ENCODE assay signal across 26 cellular contexts in the genomic region with DNA sequence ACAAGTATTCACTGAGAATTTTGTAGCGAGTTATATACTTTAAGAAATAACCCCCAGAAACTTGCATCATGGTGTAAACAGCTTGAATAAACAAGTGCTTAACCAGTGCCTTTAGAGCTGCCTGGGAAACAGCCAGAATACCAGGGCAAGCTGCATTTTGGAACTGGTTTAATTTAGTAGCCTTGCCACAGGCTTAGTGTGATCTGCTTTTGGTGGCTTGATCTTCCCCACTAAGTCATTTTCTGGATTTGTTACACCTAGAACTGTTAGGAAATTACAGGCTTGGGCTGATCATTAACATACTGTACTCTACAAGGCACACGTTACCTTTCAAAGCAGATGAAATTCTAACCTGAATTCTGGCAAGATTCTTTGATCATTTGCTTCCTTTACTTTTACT. TPM values are rescaled to one million over a fixed set of nuclear protein-coding genes. Genes with fewer than 3 reads are reported as not detected.
"Had no signal": no experiment of that assay in that cellular context is flagged by ENCODE, and none has a peak within 500 bp of the region (broad histone marks: within the 10 kb centered on the region; RNA-seq: fewer than 3 reads in every experiment).

No MANE protein-coding gene starts in this region.

- H3K4me2 ChIP-seq: neural progenitor cell had no signal

- H3K36me3 ChIP-seq: esophagus muscularis mucosa, heart right ventricle, neural progenitor cell, prostate gland, sigmoid colon, transverse colon, vagina had no signal

- H3K9me3 ChIP-seq: esophagus muscularis mucosa, heart right ventricle, prostate gland, sigmoid colon, testis, transverse colon, vagina had no signal

- H3K36me3 Mint-ChIP-seq: neural progenitor cell; stimulated activated effector memory CD8-positive, alpha-beta T cell treated with anti-CD3 and anti-CD28 coated beads, Interleukin-12 subunit alpha, Interleukin-12 subunit beta, amount 100 ng/mL, for 72 hours had no signal

- H3K27ac ChIP-seq: coronary artery, esophagus muscularis mucosa, foreskin keratinocyte, heart right ventricle, neural progenitor cell, prostate gland, sigmoid colon, testis, transverse colon, vagina had no signal

- H3K4me3 ChIP-seq: coronary artery, esophagus muscularis mucosa, heart right ventricle, neural progenitor cell, prostate gland, sigmoid colon, testis, transverse colon, vagina had no signal

- H3K4me1 ChIP-seq: esophagus muscularis mucosa, foreskin keratinocyte, heart right ventricle, neural progenitor cell, prostate gland, testis, vagina had no signal

- H3K9me3 Mint-ChIP-seq: nephron; neural progenitor cell; stimulated activated effector memory CD8-positive, alpha-beta T cell treated with anti-CD3 and anti-CD28 coated beads, Interleukin-12 subunit alpha, Interleukin-12 subunit beta, amount 100 ng/mL, for 72 hours had no signal

- H3K4me1 Mint-ChIP-seq: neural progenitor cell; stimulated activated effector memory CD8-positive, alpha-beta T cell treated with anti-CD3 and anti-CD28 coated beads, Interleukin-12 subunit alpha, Interleukin-12 subunit beta, amount 100 ng/mL, for 72 hours had no signal

- H3K27ac Mint-ChIP-seq: neural progenitor cell; stimulated activated effector memory CD8-positive, alpha-beta T cell treated with anti-CD3 and anti-CD28 coated beads, Interleukin-12 subunit alpha, Interleukin-12 subunit beta, amount 100 ng/mL, for 72 hours had no signal

- H3K4me3 Mint-ChIP-seq: nephron; neural progenitor cell; stimulated activated effector memory CD8-positive, alpha-beta T cell treated with anti-CD3 and anti-CD28 coated beads, Interleukin-12 subunit alpha, Interleukin-12 subunit beta, amount 100 ng/mL, for 72 hours had no signal

- DNase-seq: dermis blood vessel endothelial cell; effector memory CD4-positive, alpha-beta T cell; foreskin keratinocyte; glutamatergic neuron; heart right ventricle; hippocampal formation; kidney glomerular epithelial cell; mammary epithelial cell; mesendoderm; midbrain; right cardiac atrium; sigmoid colon; stimulated activated CD4-positive, alpha-beta T cell treated with anti-CD3 and anti-CD28 coated beads, Interleukin-2, amount 100 ng/mL, for 24 hours; stimulated activated CD4-positive, alpha-beta T cell treated with anti-CD3 and anti-CD28 coated beads, Interleukin-4, amount 100 ng/mL, for 24 hours; stimulated activated naive CD4-positive, alpha-beta T cell treated with Interleukin-2 at 50 U/mL for 16 hours; substantia nigra; testis; transverse colon had no signal

- H3K9ac ChIP-seq: neural progenitor cell had no signal

- H3K27me3 ChIP-seq: esophagus muscularis mucosa, foreskin keratinocyte, heart right ventricle, neural progenitor cell, sigmoid colon, testis, transverse colon, vagina had no signal

- ATAC-seq: foreskin keratinocyte; heart right ventricle; right cardiac atrium; stimulated activated effector memory CD8-positive, alpha-beta T cell treated with anti-CD3 and anti-CD28 coated beads, Interleukin-12 subunit alpha, Interleukin-12 subunit beta, amount 100 ng/mL, for 72 hours had no signal

RNA-seq across cellular contexts. Expression of gene NPNT, which starts 35.4 kb away (rescaled TPM):
- total RNA-seq: endothelial cell of umbilical vein had no signal
